1 cellular context compared by ENCODE assay signal in genomic region chr20:53556267-53556897, GRCh38.
TF ChIP-seq lines count a peak whose summit lies in the region.

No MANE protein-coding gene starts in this region.

TF ChIP-seq in HepG2, 621 proteins besides CTCF, POLR2A, EP300 and RAD21 (continued from another document):
- TF ChIP-seq ZNF770 (CRISPR knock-in tag; IDR thresholded peaks at IDR 0.05), result peak; percentile 98
- no peak for TF ChIP-seq NCOR1 (IDR thresholded peaks at IDR 0.05; ENCODE audit: borderline replicate concordance, low read length)
- no peak for TF ChIP-seq SNAI1 (CRISPR knock-in tag; IDR thresholded peaks at IDR 0.05; ENCODE audit: borderline replicate concordance)
- no peak for TF ChIP-seq POLR2G (IDR thresholded peaks at IDR 0.05; ENCODE audit: low read depth, low read length)
- no peak for TF ChIP-seq RBFOX2 (IDR thresholded peaks at IDR 0.05; ENCODE audit: low read depth, low read length)
- TF ChIP-seq ZEB1 (IDR thresholded peaks at IDR 0.05; ENCODE audit: insufficient replicate concordance, low read depth), result no peak
- TF ChIP-seq ZNF121 (CRISPR knock-in tag; IDR thresholded peaks at IDR 0.05), result peak; percentile 64; the same call in 1 of the 2 replicates
- TF ChIP-seq ARID3A (IDR thresholded peaks at IDR 0.05; ENCODE audit: low read depth, low read length), result peak; percentile 49; the same call in 1 of the 2 replicates
- no peak for TF ChIP-seq ZFP41 (CRISPR knock-in tag; IDR thresholded peaks at IDR 0.05; ENCODE audit: borderline replicate concordance)
- peak; percentile 80 for TF ChIP-seq ONECUT2 (CRISPR knock-in tag; IDR thresholded peaks at IDR 0.05)
- TF ChIP-seq ZMYM3 (CRISPR knock-in tag; IDR thresholded peaks at IDR 0.05), result peak; percentile 17; the same call in 1 of the 2 replicates
- no peak for TF ChIP-seq TCF7L2 (IDR thresholded peaks at IDR 0.05; ENCODE audit: low read depth, low read length)
- no peak for TF ChIP-seq CSRNP1 (CRISPR knock-in tag; IDR thresholded peaks at IDR 0.05)
- TF ChIP-seq KAT2B (IDR thresholded peaks at IDR 0.05; ENCODE audit: borderline replicate concordance, low read depth, low read length), result peak; percentile 93
